In genomic region chr10:79374312-79375191, GRCh38 we compare ENCODE assay signal across 8 cellular contexts. TPM values are rescaled to one million over a fixed set of nuclear protein-coding genes. Genes with fewer than 3 reads are reported as not detected.
DNase-seq lines count a peak whose midpoint lies in the region; ATAC-seq and TF ChIP-seq lines count a peak whose summit lies in the region.

No MANE protein-coding gene starts in this region.

- ATAC-seq in activated naive CD8-positive, alpha-beta T cell treated with anti-CD3 and anti-CD28 coated beads, Interleukin-2, amount 50 U/mL, for 24 hours = no peak
- peak; percentile 60 to 69 for ATAC-seq in left cardiac atrium

- intact Hi-C loops in left cardiac atrium (cut with DNase I) = loop anchor here (1.0 to 5.0 kb wide), 3 partner anchors 93 to 113 kb away; no protein-coding TSS in a partner anchor
- intact Hi-C loops in vagina (cut with DNase I) = loop anchor here (2.0 kb wide), 1 partner anchor 92 kb away; no protein-coding TSS in a partner anchor

- no peak overlapping the region for H3K27ac Mint-ChIP-seq in activated naive CD8-positive, alpha-beta T cell treated with anti-CD3 and anti-CD28 coated beads, Interleukin-2, amount 50 U/mL, for 24 hours

- H3K36me3 ChIP-seq in vagina = no peaks in the 10 kb centered on the region

- H3K27me3 Mint-ChIP-seq in activated naive CD8-positive, alpha-beta T cell treated with anti-CD3 and anti-CD28 coated beads, Interleukin-2, amount 50 U/mL, for 24 hours = no peaks in the 10 kb centered on the region

- H3K27ac ChIP-seq in vagina = peak overlapping the region; percentile 33

- H3K4me1 Mint-ChIP-seq in activated naive CD8-positive, alpha-beta T cell treated with anti-CD3 and anti-CD28 coated beads, Interleukin-2, amount 50 U/mL, for 24 hours = no peaks in the 10 kb centered on the region

- no peak for TF ChIP-seq POLR2A in vagina (IDR thresholded peaks at IDR 0.05)

- H3K4me1 ChIP-seq in vagina = peaks cover 15% of the 10 kb centered on the region

- no peak overlapping the region for H3K4me3 ChIP-seq in vagina

- peaks cover 10% of the 10 kb centered on the region for H3K9me3 Mint-ChIP-seq in activated naive CD8-positive, alpha-beta T cell treated with anti-CD3 and anti-CD28 coated beads, Interleukin-2, amount 50 U/mL, for 24 hours

- H3K9me3 ChIP-seq in vagina = no peaks in the 10 kb centered on the region

- no peak overlapping the region for H3K4me3 Mint-ChIP-seq in activated naive CD8-positive, alpha-beta T cell treated with anti-CD3 and anti-CD28 coated beads, Interleukin-2, amount 50 U/mL, for 24 hours

- H3K36me3 Mint-ChIP-seq in activated naive CD8-positive, alpha-beta T cell treated with anti-CD3 and anti-CD28 coated beads, Interleukin-2, amount 50 U/mL, for 24 hours (ENCODE audit: low read depth) = no peaks in the 10 kb centered on the region

- DNase-seq in NCI-H2029 (lab: John Stamatoyannopoulos, UW) (peak; percentile 31), NCI-H2029 treated with DMSO at 0.1 percent for 48 hours (lab: John Stamatoyannopoulos, UW) (no peak), Kasumi-1 (lab: John Stamatoyannopoulos, UW) (peak; percentile 64 to 76), T follicular helper cell (ENCODE audit: low read depth) (peak; percentile 63), left cardiac atrium (peak; percentile 85), putamen (ENCODE audit: low spot score) (peak; percentile 66), vagina (ENCODE audit: extremely low spot score in 2 of 2) (peak; percentile 88 to 94)
- DNase-seq in activated naive CD8-positive, alpha-beta T cell treated with anti-CD3 and anti-CD28 coated beads, Interleukin-2, amount 50 U/mL, for 24 hours = peak; percentile 81

- no peaks in the 10 kb centered on the region for H3K27me3 ChIP-seq in vagina

- peak; percentile 92 to 99 (median 98) for TF ChIP-seq CTCF in vagina (IDR thresholded peaks at IDR 0.05)

RNA-seq across cellular contexts. Expression of gene PPIF, which starts 27.3 kb away (rescaled TPM):
- total RNA-seq in left cardiac atrium (100 to 1,000 TPM; 110 to 155 TPM), vagina (44.7 TPM)
